In the genomic region with DNA sequence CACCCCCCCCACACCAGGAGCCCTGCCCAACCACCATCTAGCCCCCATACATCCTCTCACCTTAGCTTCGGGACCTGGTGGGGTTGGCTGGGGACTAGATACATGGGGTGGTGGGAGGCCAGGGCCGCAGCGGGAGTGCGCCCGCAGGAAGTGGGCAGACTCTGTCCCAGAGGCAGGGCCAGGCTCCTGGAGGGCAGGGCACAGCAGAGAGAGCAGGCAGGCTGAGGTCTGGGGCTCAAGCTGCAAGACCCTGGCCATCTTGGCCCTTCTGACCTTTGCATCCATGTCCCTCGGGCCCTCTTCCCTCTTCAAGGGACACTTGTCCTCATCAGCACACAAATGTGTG, we compare ENCODE assay signal across 1 cellular context.
TF ChIP-seq lines count a peak whose summit lies in the region.

No MANE protein-coding gene starts in this region.

TF ChIP-seq in H1, 55 proteins besides CTCF, POLR2A, EP300 and RAD21:
- no peak for TF ChIP-seq SIRT6 (IDR thresholded peaks at IDR 0.05; ENCODE audit: low read length)
- no peak for TF ChIP-seq BRCA1 (IDR thresholded peaks at IDR 0.05; ENCODE audit: low read depth, low read length)
- no peak for TF ChIP-seq EGR1 (IDR thresholded peaks at IDR 0.05; ENCODE audit: borderline replicate concordance, low read depth, low read length)
- no peak for TF ChIP-seq CBX8 (IDR thresholded peaks at IDR 0.05; ENCODE audit: borderline replicate concordance, low read depth, low read length)
- TF ChIP-seq CTBP2 (IDR thresholded peaks at IDR 0.05; ENCODE audit: borderline replicate concordance, insufficient read depth, insufficient read length, low read length) = no peak
- TF ChIP-seq, protein P1, sequence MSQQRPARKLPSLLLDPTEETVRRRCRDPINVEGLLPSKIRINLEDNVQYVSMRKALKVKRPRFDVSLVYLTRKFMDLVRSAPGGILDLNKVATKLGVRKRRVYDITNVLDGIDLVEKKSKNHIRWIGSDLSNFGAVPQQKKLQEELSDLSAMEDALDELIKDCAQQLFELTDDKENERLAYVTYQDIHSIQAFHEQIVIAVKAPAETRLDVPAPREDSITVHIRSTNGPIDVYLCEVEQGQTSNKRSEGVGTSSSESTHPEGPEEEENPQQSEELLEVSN (IDR thresholded peaks at IDR 0.05) = no peak
- no peak for TF ChIP-seq TCF12 (IDR thresholded peaks at IDR 0.05; ENCODE audit: low read depth, low read length)
- no peak for TF ChIP-seq SP1 (IDR thresholded peaks at IDR 0.05; ENCODE audit: low read depth, low read length)
